8 cellular contexts compared by ENCODE assay signal in genomic region chr4:3984796-3985195, GRCh38.
DNase-seq lines count a peak whose midpoint lies in the region; ATAC-seq and TF ChIP-seq lines count a peak whose summit lies in the region.
"Not testable (repeated sequence)": the region's sequence is repeated elsewhere in the genome, so short reads cannot be mapped to it uniquely, and the experiment has no call there.

No MANE protein-coding gene starts in this region.

- H3K27ac Mint-ChIP-seq in CD14-positive monocyte; activated T-helper 17 cell treated with anti-CD3 and anti-CD28 coated beads, Interleukin-2, amount 50 U/mL, for 72 hours; central memory CD8-positive, alpha-beta T cell (ENCODE audit: low read depth); natural killer cell: not testable (repeated sequence)

- H3K27me3 ChIP-seq in Loucy (ENCODE audit: insufficient read depth, low read length, poor library complexity, severe bottlenecking); heart right ventricle; gastrocnemius medialis; uterus: not testable (repeated sequence)

- in situ Hi-C loops in gastrocnemius medialis (cut with MboI; ENCODE audit: low sequenced_read_pairs in 4 of 4): not testable (repeated sequence)

- H3K4me3 ChIP-seq in Loucy (ENCODE audit: low read length, poor library complexity, severe bottlenecking); heart right ventricle; gastrocnemius medialis; uterus: not testable (repeated sequence)

- not testable (repeated sequence) for H3F3A ChIP-seq in Loucy (ENCODE audit: low read depth)

- TF ChIP-seq CTCF in CD14-positive monocyte (IDR thresholded peaks at IDR 0.05) (peak; percentile 43), Loucy (conservative IDR thresholded peaks at IDR 0.05; ENCODE audit: low read length) (0 out of 2 replicates have a peak, but pooled peaks have one; percentile 12), heart right ventricle (IDR thresholded peaks at IDR 0.05) (peak; percentile 10 to 64 (median 31)), natural killer cell (IDR thresholded peaks at IDR 0.05) (peak; percentile 26), gastrocnemius medialis (IDR thresholded peaks at IDR 0.05 in 4 of 5, conservative IDR thresholded peaks at IDR 0.05 in 1 of 5) (peak in 4 of 5 experiments; percentile 37 to 54 (median 50)), uterus (IDR thresholded peaks at IDR 0.05) (peak; percentile 36 to 51 (median 46))

- ATAC-seq in activated T-helper 17 cell treated with anti-CD3 and anti-CD28 coated beads, Interleukin-2, amount 50 U/mL, for 72 hours (replicated peaks); central memory CD8-positive, alpha-beta T cell (replicated peaks; ENCODE audit: extremely low read depth, poor library complexity, severe bottlenecking); heart right ventricle; natural killer cell; gastrocnemius medialis: not testable (repeated sequence)

- H3K36me3 Mint-ChIP-seq in CD14-positive monocyte; activated T-helper 17 cell treated with anti-CD3 and anti-CD28 coated beads, Interleukin-2, amount 50 U/mL, for 72 hours (ENCODE audit: low read depth); central memory CD8-positive, alpha-beta T cell (ENCODE audit: insufficient read depth); natural killer cell: not testable (repeated sequence)

- not testable (repeated sequence) for H2AFZ ChIP-seq in Loucy (ENCODE audit: low read length)

- H3K4me2 ChIP-seq in Loucy (ENCODE audit: low read depth, low read length, poor library complexity, severe bottlenecking): not testable (repeated sequence)

- H3K36me3 ChIP-seq in Loucy (ENCODE audit: insufficient read depth, low read length); heart right ventricle; gastrocnemius medialis; uterus: not testable (repeated sequence)

- WGBS in heart right ventricle, 2 donors: 1 to 2% methylated on average over 12 to 13 of the region's 14 CpGs

- H3K9me2 ChIP-seq in Loucy (replicated peaks; ENCODE audit: low read depth, low read length): not testable (repeated sequence)

- H4K20me1 ChIP-seq in Loucy (ENCODE audit: insufficient read depth, low read length, poor library complexity, severe bottlenecking): not testable (repeated sequence)

- H3K4me1 ChIP-seq in Loucy (ENCODE audit: insufficient read depth, low read length, poor library complexity, severe bottlenecking); heart right ventricle; gastrocnemius medialis; uterus: not testable (repeated sequence)

- H3K4me1 Mint-ChIP-seq in CD14-positive monocyte; activated T-helper 17 cell treated with anti-CD3 and anti-CD28 coated beads, Interleukin-2, amount 50 U/mL, for 72 hours; natural killer cell: not testable (repeated sequence)
- peaks cover 10% of the 10 kb centered on the region for H3K4me1 Mint-ChIP-seq in central memory CD8-positive, alpha-beta T cell

- H3K27me3 Mint-ChIP-seq in CD14-positive monocyte (ENCODE audit: low read depth in 3 of 3) (peaks cover 9 to 20% (median 17%) of the 10 kb centered on the region in 3 donors), natural killer cell (ENCODE audit: low read depth in 2 of 2) (peaks cover 17 to 21% of the 10 kb centered on the region in 2 donors)
- not testable (repeated sequence) for H3K27me3 Mint-ChIP-seq in activated T-helper 17 cell treated with anti-CD3 and anti-CD28 coated beads, Interleukin-2, amount 50 U/mL, for 72 hours
- peaks cover 16% of the 10 kb centered on the region for H3K27me3 Mint-ChIP-seq in central memory CD8-positive, alpha-beta T cell

- H3K9me3 ChIP-seq in Loucy (ENCODE audit: insufficient read depth, low read depth, low read length); heart right ventricle; gastrocnemius medialis; uterus: not testable (repeated sequence)

- not testable (repeated sequence) for H3K9me3 Mint-ChIP-seq in CD14-positive monocyte; activated T-helper 17 cell treated with anti-CD3 and anti-CD28 coated beads, Interleukin-2, amount 50 U/mL, for 72 hours; central memory CD8-positive, alpha-beta T cell; natural killer cell

- H3K79me2 ChIP-seq in Loucy (ENCODE audit: insufficient read depth, low read length): not testable (repeated sequence)

- not testable (repeated sequence) for TF ChIP-seq POLR2A in gastrocnemius medialis (IDR thresholded peaks at IDR 0.05); uterus (IDR thresholded peaks at IDR 0.05)

- DNase-seq in CD14-positive monocyte (ENCODE audit: low spot score); central memory CD8-positive, alpha-beta T cell (ENCODE audit: low spot score in 2 of 2); heart right ventricle; natural killer cell; gastrocnemius medialis; uterus: not testable (repeated sequence)

- H3K4me3 Mint-ChIP-seq in CD14-positive monocyte: peak overlapping the region in 1 of 2 donors; percentile 49
- peak overlapping the region; percentile 13 for H3K4me3 Mint-ChIP-seq in activated T-helper 17 cell treated with anti-CD3 and anti-CD28 coated beads, Interleukin-2, amount 50 U/mL, for 72 hours
- H3K4me3 Mint-ChIP-seq in central memory CD8-positive, alpha-beta T cell: peak overlapping the region; percentile 21
- not testable (repeated sequence) for H3K4me3 Mint-ChIP-seq in natural killer cell

- intact Hi-C loops in CD14-positive monocyte (cut with micrococcal nuclease); gastrocnemius medialis (cut with DNase I; ENCODE audit: low total_unique reads); uterus (cut with DNase I; ENCODE audit: low total_unique reads): not testable (repeated sequence)
- intact Hi-C loops in heart right ventricle (cut with DNase I) (loop anchor here in 4 of 10 donors (2.0 to 10.0 kb wide), 3 partner anchors 120 to 123 kb away; no protein-coding TSS in a partner anchor), natural killer cell (cut with micrococcal nuclease) (loop anchor here (10.0 kb wide), 1 partner anchor 120 kb away; no protein-coding TSS in a partner anchor)

- not testable (repeated sequence) for H3K27ac ChIP-seq in heart right ventricle, gastrocnemius medialis, uterus

- H3K9ac ChIP-seq in Loucy (ENCODE audit: low read depth, low read length, poor library complexity, severe bottlenecking): not testable (repeated sequence)
